Comparison of ENCODE assay signal across 18 cellular contexts in the genomic region with DNA sequence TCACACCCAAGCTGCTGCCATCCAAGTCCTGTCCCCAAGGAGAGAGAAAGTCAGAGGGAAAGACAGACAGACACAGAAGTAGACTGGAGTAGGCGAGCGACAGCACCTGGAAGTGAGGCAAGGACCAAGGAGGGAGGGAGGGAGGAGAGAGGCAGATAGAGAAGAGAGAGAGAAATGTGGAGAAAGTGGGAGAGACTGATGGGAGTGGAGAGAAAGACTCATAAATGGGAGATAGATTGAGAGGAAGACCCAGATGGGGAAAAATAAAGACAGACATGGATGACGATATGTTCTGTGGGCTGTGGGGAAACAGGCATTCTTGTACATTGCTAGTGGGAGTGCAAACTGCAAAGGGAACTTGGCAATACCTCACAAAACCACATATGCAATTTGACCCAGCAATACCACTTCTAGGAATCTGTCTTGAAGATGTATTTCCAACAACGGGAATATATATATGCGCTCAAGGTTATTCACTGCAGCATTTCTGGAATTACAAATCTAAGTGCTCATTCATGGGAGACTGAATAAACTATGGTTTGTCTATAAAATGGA. TPM values are rescaled to one million over a fixed set of nuclear protein-coding genes. Genes with fewer than 3 reads are reported as not detected.
DNase-seq lines count a peak whose midpoint lies in the region; ATAC-seq lines count a peak whose summit lies in the region.
"Had no signal": no experiment of that assay in that cellular context is flagged by ENCODE, and none has a peak within 500 bp of the region (broad histone marks: within the 10 kb centered on the region; RNA-seq: fewer than 3 reads in every experiment).

No MANE protein-coding gene starts in this region.

- DNase-seq in CD1c-positive myeloid dendritic cell (ENCODE audit: extremely low spot score), result peak; percentile 53
- peak; percentile 35 to 46 for DNase-seq in Kasumi-1 (lab: John Stamatoyannopoulos, UW)
- DNase-seq in central memory CD8-positive, alpha-beta T cell (ENCODE audit: low spot score in 2 of 2), result no peak
- DNase-seq in naive thymus-derived CD8-positive, alpha-beta T cell, result no peak
- DNase-seq in COLO668 (lab: John Stamatoyannopoulos, UW; ENCODE audit: unreplicated experiment), result no peak
- DNase-seq in midbrain (lab: John Stamatoyannopoulos, UW), result no peak
- DNase-seq: activated CD4-positive, alpha-beta T cell treated with anti-CD3 and anti-CD28 coated beads, Interleukin-2, amount 50 U/mL, for 1 hour; activated T-cell treated with anti-CD3 and anti-CD28 coated beads for 4 hours; adrenal gland; DMS 273 treated with DMSO at 0.1 percent for 48 hours; left ventricle myocardium superior; NCI-H146; NCI-H226; NK-92 treated with Interleukin-12 subunit alpha and Interleukin-12 subunit beta, amount 100 ng/mL, for 24 hours; testis had no signal

- POLR2A ChIA-PET in naive thymus-derived CD8-positive, alpha-beta T cell (lab: Charles Lee), result no interaction called here

- no peaks in the 10 kb centered on the region for H3K27me3 Mint-ChIP-seq in central memory CD8-positive, alpha-beta T cell
- no peaks in the 10 kb centered on the region for H3K27me3 Mint-ChIP-seq in naive thymus-derived CD8-positive, alpha-beta T cell

- no peak overlapping the region for H3K4me3 Mint-ChIP-seq in central memory CD8-positive, alpha-beta T cell
- H3K4me3 Mint-ChIP-seq in naive thymus-derived CD8-positive, alpha-beta T cell, result no peak overlapping the region

- H3K4me1 Mint-ChIP-seq in central memory CD8-positive, alpha-beta T cell, result peaks cover 58% of the 10 kb centered on the region
- H3K4me1 Mint-ChIP-seq in naive thymus-derived CD8-positive, alpha-beta T cell, result peaks cover 34 to 68% (median 64%) of the 10 kb centered on the region in 4 donors

- no peak for ATAC-seq in central memory CD8-positive, alpha-beta T cell (replicated peaks; ENCODE audit: extremely low read depth, poor library complexity, severe bottlenecking)
- ATAC-seq in naive thymus-derived CD8-positive, alpha-beta T cell, result no peak
- no peak for ATAC-seq in HG03139 (IDR thresholded peaks at IDR 0.05; ENCODE audit: unreplicated experiment)
- ATAC-seq in HG03469 (IDR thresholded peaks at IDR 0.05; ENCODE audit: unreplicated experiment), result no peak
- ATAC-seq: left ventricle myocardium superior had no signal

- no peaks in the 10 kb centered on the region for H3K9me3 Mint-ChIP-seq in central memory CD8-positive, alpha-beta T cell
- no peaks in the 10 kb centered on the region for H3K9me3 Mint-ChIP-seq in naive thymus-derived CD8-positive, alpha-beta T cell

- peaks cover 13% of the 10 kb centered on the region for H3K36me3 Mint-ChIP-seq in central memory CD8-positive, alpha-beta T cell (ENCODE audit: insufficient read depth)
- peaks cover 0 to 27% (median 0%) of the 10 kb centered on the region in 3 donors for H3K36me3 Mint-ChIP-seq in naive thymus-derived CD8-positive, alpha-beta T cell

- H3K27ac Mint-ChIP-seq in central memory CD8-positive, alpha-beta T cell (ENCODE audit: low read depth), result peak overlapping the region; percentile 50
- H3K27ac Mint-ChIP-seq in naive thymus-derived CD8-positive, alpha-beta T cell, result peak overlapping the region in 9 of 10 donors; percentile 18 to 77 (median 63)

RNA-seq across cellular contexts. Expression of a gene that starts 12.0 kb away (rescaled TPM):
- total RNA-seq in naive thymus-derived CD8-positive, alpha-beta T cell, result 100 to 1,000 TPM; 154 to 167 TPM
- polyA plus RNA-seq in naive thymus-derived CD8-positive, alpha-beta T cell, result 10 to 100 TPM; 37.4 to 51.6 (median 43.0) TPM

RNA-seq across cellular contexts. Expression of a gene that starts 16.2 kb away (rescaled TPM):
- 10 to 100 TPM in 1 of 2 experiments, 1 to 10 TPM in 1; 8.5 to 10.3 TPM for total RNA-seq in naive thymus-derived CD8-positive, alpha-beta T cell
- under 1 TPM in 1 of 3 donors, not detected in 2; 0.11 TPM for polyA plus RNA-seq in naive thymus-derived CD8-positive, alpha-beta T cell

RNA-seq across cellular contexts. Expression of a gene that starts 19.3 kb away (rescaled TPM):
- 1 to 10 TPM in 1 of 2 experiments, under 1 TPM in 1; 0.91 to 1.2 TPM for total RNA-seq in naive thymus-derived CD8-positive, alpha-beta T cell
- polyA plus RNA-seq in naive thymus-derived CD8-positive, alpha-beta T cell, result under 1 TPM in 2 of 3 donors, not detected in 1; 0.43 to 0.64 TPM
- total RNA-seq: RPMI7951 had no signal

RNA-seq across cellular contexts. Expression of a gene that starts 22.2 kb away (rescaled TPM):
- total RNA-seq in naive thymus-derived CD8-positive, alpha-beta T cell, result not detected
- polyA plus RNA-seq in naive thymus-derived CD8-positive, alpha-beta T cell, result not detected

RNA-seq across cellular contexts. Expression of a gene that starts 38.9 kb away (rescaled TPM):
- 10 to 100 TPM; 30.1 to 33.5 TPM for total RNA-seq in naive thymus-derived CD8-positive, alpha-beta T cell
- polyA plus RNA-seq in naive thymus-derived CD8-positive, alpha-beta T cell, result 10 to 100 TPM; 14.2 to 17.7 (median 15.5) TPM

Comparison
In these comparisons a context has a peak if more than half of its experiments do, and no peak if none do; other contexts are left out.
1. DNase-seq: peak in CD1c-positive myeloid dendritic cell (single experiment) and Kasumi-1 (2 of 2); none in central memory CD8-positive, alpha-beta T cell (0 of 2), naive thymus-derived CD8-positive, alpha-beta T cell (0 of 10), COLO668 (single experiment) and midbrain (single experiment).